Comparison of ENCODE assay signal across 19 cellular contexts in genomic region chr20:2042400-2042799, GRCh38. TPM values are rescaled to one million over a fixed set of nuclear protein-coding genes. Genes with fewer than 3 reads are reported as not detected.
DNase-seq lines count a peak whose midpoint lies in the region; ATAC-seq, FAIRE-seq and TF ChIP-seq lines count a peak whose summit lies in the region.
"Had no signal": no experiment of that assay in that cellular context is flagged by ENCODE, and none has a peak within 500 bp of the region (broad histone marks: within the 10 kb centered on the region; RNA-seq: fewer than 3 reads in every experiment).

No MANE protein-coding gene starts in this region.

- CTCF ChIA-PET in CD8-positive, alpha-beta T cell (lab: Charles Lee): no interaction called here

- no peak for ATAC-seq in CD8-positive, alpha-beta T cell

- TF ChIP-seq CTCF in AG09309 (IDR thresholded peaks at IDR 0.05; ENCODE audit: control insufficient read depth, insufficient read depth, low read depth, low read length, missing control alignments) (no peak), HFFc6 (IDR thresholded peaks at IDR 0.05) (no peak), astrocyte (IDR thresholded peaks at IDR 0.05; ENCODE audit: insufficient read depth, low read depth, low read length) (no peak), kidney (IDR thresholded peaks at IDR 0.05; ENCODE audit: borderline replicate concordance, extremely low read depth, insufficient read depth) (no peak)
- no peak for TF ChIP-seq CTCF in CD8-positive, alpha-beta T cell (IDR thresholded peaks at IDR 0.05)

- H3K9me3 Mint-ChIP-seq in HFFc6 (no peaks in the 10 kb centered on the region), astrocyte (ENCODE audit: unreplicated experiment) (no peaks in the 10 kb centered on the region)
- H3K9me3 Mint-ChIP-seq in CD8-positive, alpha-beta T cell: no peaks in the 10 kb centered on the region
- H3K9me3 Mint-ChIP-seq: activated CD4-positive, alpha-beta T cell treated with anti-CD3 and anti-CD28 coated beads, Interleukin-2, amount 10 ng/mL, durations not matched to agents 7 days and 5 days; immature natural killer cell had no signal

- H3K27ac ChIP-seq in astrocyte (ENCODE audit: low read depth, low read length) (no peak overlapping the region), kidney (ENCODE audit: low read depth in 2 of 2, low read length in 2 of 2) (no peak overlapping the region)
- no peak overlapping the region for H3K27ac ChIP-seq in CD8-positive, alpha-beta T cell (ENCODE audit: low read depth, low read length)
- H3K27ac ChIP-seq: BLaER1, HL-60, parathyroid adenoma, SJCRH30 had no signal

- no peaks in the 10 kb centered on the region for H3K27me3 ChIP-seq in astrocyte (ENCODE audit: insufficient read depth, low read length)
- H3K27me3 ChIP-seq in CD8-positive, alpha-beta T cell (ENCODE audit: insufficient read depth, low read length): no peaks in the 10 kb centered on the region
- H3K27me3 ChIP-seq: BLaER1 had no signal

- H3K9ac ChIP-seq in astrocyte (ENCODE audit: low read length): no peak overlapping the region
- no peak overlapping the region for H3K9ac ChIP-seq in kidney (ENCODE audit: low read length in 2 of 2)
- H3K9ac ChIP-seq: BLaER1, parathyroid adenoma had no signal

- H3K27me3 Mint-ChIP-seq in HFFc6 (ENCODE audit: insufficient read depth): peaks cover 35% of the 10 kb centered on the region
- peaks cover 18% of the 10 kb centered on the region for H3K27me3 Mint-ChIP-seq in astrocyte (ENCODE audit: low read depth, unreplicated experiment)
- H3K27me3 Mint-ChIP-seq in CD8-positive, alpha-beta T cell (ENCODE audit: low read depth): peaks cover 20% of the 10 kb centered on the region

- FAIRE-seq in astrocyte (lab: Jason Lieb, UNC) (peak; percentile 56), kidney (lab: Jason Lieb, UNC) (no peak)

- H2AFZ ChIP-seq in astrocyte (ENCODE audit: low read depth, low read length): no peak overlapping the region
- H2AFZ ChIP-seq: parathyroid adenoma had no signal

- H3K36me3 ChIP-seq in astrocyte (ENCODE audit: insufficient read depth, low read length): no peaks in the 10 kb centered on the region
- no peaks in the 10 kb centered on the region for H3K36me3 ChIP-seq in kidney (ENCODE audit: control insufficient read depth in 1 of 2, insufficient read depth in 2 of 2, low read length in 2 of 2)
- no peaks in the 10 kb centered on the region for H3K36me3 ChIP-seq in CD8-positive, alpha-beta T cell (ENCODE audit: insufficient read depth, low read length)
- H3K36me3 ChIP-seq: BLaER1, SJCRH30 had no signal

- no peaks in the 10 kb centered on the region for H3K9me3 ChIP-seq in astrocyte (ENCODE audit: insufficient read depth, low read depth, low read length)
- H3K9me3 ChIP-seq in kidney (ENCODE audit: control insufficient read depth in 1 of 2, low read length in 2 of 2): no peaks in the 10 kb centered on the region
- no peaks in the 10 kb centered on the region for H3K9me3 ChIP-seq in CD8-positive, alpha-beta T cell (ENCODE audit: low read length)
- H3K9me3 ChIP-seq: BLaER1, SJCRH30 had no signal

- intact Hi-C loops in kidney (cut with DNase I): no loop called here
- intact Hi-C loops in CD8-positive, alpha-beta T cell (cut with DNase I, micrococcal nuclease): no loop called here

- POLR2A ChIA-PET in CD8-positive, alpha-beta T cell (lab: Charles Lee): no interaction called here

- no peak overlapping the region for H3K4me2 ChIP-seq in astrocyte (ENCODE audit: low read length)
- H3K4me2 ChIP-seq: BLaER1 had no signal

- H4K20me1 ChIP-seq in astrocyte (ENCODE audit: insufficient read depth, low read length): no peaks in the 10 kb centered on the region
- H4K20me1 ChIP-seq: BLaER1 had no signal

- H3K36me3 Mint-ChIP-seq in HFFc6 (ENCODE audit: low read depth) (no peaks in the 10 kb centered on the region), astrocyte (ENCODE audit: low read depth, unreplicated experiment) (no peaks in the 10 kb centered on the region)
- no peaks in the 10 kb centered on the region for H3K36me3 Mint-ChIP-seq in CD8-positive, alpha-beta T cell
- H3K36me3 Mint-ChIP-seq: immature natural killer cell had no signal

- DNase-seq in AG09309 (ENCODE audit: low read depth) (peak; percentile 10), HFFc6 (peak; percentile 57), astrocyte (ENCODE audit: low read depth) (peak; percentile 56), iris pigment epithelial cell (ENCODE audit: low read depth) (peak; percentile 50), kidney (no peak), cerebellar cortex (ENCODE audit: low spot score) (no peak)
- no peak for DNase-seq in CD8-positive, alpha-beta T cell
- DNase-seq in stimulated activated CD4-positive, alpha-beta T cell treated with anti-CD3 and anti-CD28 coated beads, Interleukin-4, amount 100 ng/mL, for 24 hours: no peak
- DNase-seq: activated CD4-positive, alpha-beta T cell treated with anti-CD3 and anti-CD28 coated beads, Interleukin-2, amount 10 ng/mL, durations not matched to agents 7 days and 5 days; activated T-cell treated with anti-CD3 and anti-CD28 coated beads, Interleukin-2, amount 50 U/mL, for 1 hour; immature natural killer cell; NCI-H2081; SJCRH30; substantia nigra; T1000 had no signal

- H3K4me3 Mint-ChIP-seq in HFFc6: peak overlapping the region; percentile 42
- H3K4me3 Mint-ChIP-seq in astrocyte (ENCODE audit: unreplicated experiment): no peak overlapping the region
- no peak overlapping the region for H3K4me3 Mint-ChIP-seq in CD8-positive, alpha-beta T cell
- H3K4me3 Mint-ChIP-seq: activated CD4-positive, alpha-beta T cell treated with anti-CD3 and anti-CD28 coated beads, Interleukin-2, amount 10 ng/mL, durations not matched to agents 7 days and 5 days; immature natural killer cell had no signal

- H3K4me1 Mint-ChIP-seq in HFFc6 (ENCODE audit: low read depth) (peaks cover 12% of the 10 kb centered on the region), astrocyte (ENCODE audit: low read depth, unreplicated experiment) (peaks cover 5% of the 10 kb centered on the region)
- H3K4me1 Mint-ChIP-seq in CD8-positive, alpha-beta T cell (ENCODE audit: low read depth): no peaks in the 10 kb centered on the region
- H3K4me1 Mint-ChIP-seq: activated CD4-positive, alpha-beta T cell treated with anti-CD3 and anti-CD28 coated beads, Interleukin-2, amount 10 ng/mL, durations not matched to agents 7 days and 5 days; immature natural killer cell had no signal

- no peaks in the 10 kb centered on the region for H3K79me2 ChIP-seq in astrocyte (ENCODE audit: insufficient read depth, low read length)
- H3K79me2 ChIP-seq: parathyroid adenoma had no signal

- H3K27ac Mint-ChIP-seq in HFFc6 (no peak overlapping the region), astrocyte (ENCODE audit: unreplicated experiment) (no peak overlapping the region)
- no peak overlapping the region for H3K27ac Mint-ChIP-seq in CD8-positive, alpha-beta T cell
- H3K27ac Mint-ChIP-seq: activated CD4-positive, alpha-beta T cell treated with anti-CD3 and anti-CD28 coated beads, Interleukin-2, amount 10 ng/mL, durations not matched to agents 7 days and 5 days; immature natural killer cell had no signal

- H3K4me3 ChIP-seq in AG09309 (ENCODE audit: control insufficient read depth, low read depth, low read length) (no peak overlapping the region), astrocyte (ENCODE audit: insufficient read depth, low read depth, low read length) (no peak overlapping the region), kidney (ENCODE audit: low read length in 2 of 2) (no peak overlapping the region)
- H3K4me3 ChIP-seq in CD8-positive, alpha-beta T cell (ENCODE audit: low read depth, low read length): no peak overlapping the region
- H3K4me3 ChIP-seq: BLaER1, SJCRH30 had no signal

- H3K4me1 ChIP-seq in astrocyte (ENCODE audit: insufficient read depth, low read length) (no peaks in the 10 kb centered on the region), kidney (ENCODE audit: control insufficient read depth in 1 of 2, insufficient read depth in 1 of 2, low read depth in 1 of 2, low read length in 2 of 2) (no peaks in the 10 kb centered on the region)
- no peaks in the 10 kb centered on the region for H3K4me1 ChIP-seq in CD8-positive, alpha-beta T cell (ENCODE audit: insufficient read depth, low read length)
- H3K4me1 ChIP-seq: BLaER1, parathyroid adenoma, SJCRH30 had no signal

RNA-seq across cellular contexts. Expression of gene PDYN, which starts 48.5 kb away (rescaled TPM):
- total RNA-seq in HFFc6 (2021; fragmentation: NEBNext Ultra II Directional; extraction: Animal tissue kit (Norgen Biotek cat#: 25700)): not detected
- not detected in 2 replicates for total RNA-seq in astrocyte
- not detected for total RNA-seq in kidney
- not detected for polyA plus RNA-seq in kidney (ENCODE audit: insufficient read depth, low read depth, low replicate concordance)
- total RNA-seq in CD8-positive, alpha-beta T cell: not detected
- total RNA-seq: activated CD4-positive, alpha-beta T cell treated with anti-CD3 and anti-CD28 coated beads, Interleukin-2, amount 10 ng/mL, durations not matched to agents 7 days and 5 days; mucosa of gallbladder; SJCRH30 had no signal
- polyA plus RNA-seq: immature natural killer cell had no signal

RNA-seq across cellular contexts. Expression of gene STK35, which starts 59.2 kb away (rescaled TPM):
- total RNA-seq in HFFc6 (2021; fragmentation: NEBNext Ultra II Directional; extraction: Animal tissue kit (Norgen Biotek cat#: 25700)): 10 to 100 TPM; 14.0 to 16.7 (median 15.1) TPM
- 18.1 and 18.6 TPM in 2 replicates for total RNA-seq in astrocyte
- 16.5 TPM for total RNA-seq in kidney
- 3.7 TPM for polyA plus RNA-seq in kidney (ENCODE audit: insufficient read depth, low read depth, low replicate concordance)
- 10 to 100 TPM; 17.1 to 17.5 TPM for total RNA-seq in CD8-positive, alpha-beta T cell

Comparison
In these comparisons a context has a peak if more than half of its experiments do, and no peak if none do; other contexts are left out.
1. DNase-seq: peak in AG09309 (single experiment), HFFc6 (single experiment), astrocyte (single experiment) and iris pigment epithelial cell (single experiment); none in kidney (single experiment), CD8-positive, alpha-beta T cell (0 of 7), cerebellar cortex (single experiment) and stimulated activated CD4-positive, alpha-beta T cell treated with anti-CD3 and anti-CD28 coated beads, Interleukin-4, amount 100 ng/mL, for 24 hours (single experiment).